1 cellular context compared by ENCODE assay signal in the genomic region with DNA sequence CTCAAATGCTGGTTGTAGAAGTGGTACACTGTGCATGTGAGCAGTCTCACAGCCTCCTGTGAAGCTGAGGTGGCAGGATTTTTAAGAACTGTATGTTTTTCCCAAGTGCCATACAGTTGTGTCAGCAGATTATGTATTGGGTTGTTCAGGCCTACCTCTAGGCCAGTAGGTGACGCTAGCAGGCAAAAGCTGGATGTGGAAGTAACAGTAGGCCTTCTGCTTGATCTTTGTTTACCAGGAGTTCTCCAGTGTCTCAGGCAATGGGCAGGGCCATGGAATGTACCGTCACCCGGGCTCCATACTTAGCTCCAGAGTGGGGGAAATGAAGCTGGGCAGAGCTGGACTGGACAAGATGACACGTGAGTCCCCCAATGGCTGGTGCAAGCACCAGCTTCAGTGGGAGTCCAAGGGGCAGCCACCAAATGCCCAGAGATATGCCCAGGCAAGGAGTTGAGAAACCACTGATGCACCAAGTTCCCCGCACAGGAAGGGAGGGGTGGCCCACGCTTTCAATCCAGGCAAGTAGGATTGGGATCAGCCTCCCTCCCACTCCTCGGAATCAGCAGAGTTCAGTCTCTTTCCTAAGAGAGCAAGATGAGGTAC.
TF ChIP-seq lines count a peak whose summit lies in the region.

No MANE protein-coding gene starts in this region.

TF ChIP-seq in HCT116, 20 proteins besides CTCF, POLR2A, EP300 and RAD21 (continued from another document):
- TF ChIP-seq, protein P1, sequence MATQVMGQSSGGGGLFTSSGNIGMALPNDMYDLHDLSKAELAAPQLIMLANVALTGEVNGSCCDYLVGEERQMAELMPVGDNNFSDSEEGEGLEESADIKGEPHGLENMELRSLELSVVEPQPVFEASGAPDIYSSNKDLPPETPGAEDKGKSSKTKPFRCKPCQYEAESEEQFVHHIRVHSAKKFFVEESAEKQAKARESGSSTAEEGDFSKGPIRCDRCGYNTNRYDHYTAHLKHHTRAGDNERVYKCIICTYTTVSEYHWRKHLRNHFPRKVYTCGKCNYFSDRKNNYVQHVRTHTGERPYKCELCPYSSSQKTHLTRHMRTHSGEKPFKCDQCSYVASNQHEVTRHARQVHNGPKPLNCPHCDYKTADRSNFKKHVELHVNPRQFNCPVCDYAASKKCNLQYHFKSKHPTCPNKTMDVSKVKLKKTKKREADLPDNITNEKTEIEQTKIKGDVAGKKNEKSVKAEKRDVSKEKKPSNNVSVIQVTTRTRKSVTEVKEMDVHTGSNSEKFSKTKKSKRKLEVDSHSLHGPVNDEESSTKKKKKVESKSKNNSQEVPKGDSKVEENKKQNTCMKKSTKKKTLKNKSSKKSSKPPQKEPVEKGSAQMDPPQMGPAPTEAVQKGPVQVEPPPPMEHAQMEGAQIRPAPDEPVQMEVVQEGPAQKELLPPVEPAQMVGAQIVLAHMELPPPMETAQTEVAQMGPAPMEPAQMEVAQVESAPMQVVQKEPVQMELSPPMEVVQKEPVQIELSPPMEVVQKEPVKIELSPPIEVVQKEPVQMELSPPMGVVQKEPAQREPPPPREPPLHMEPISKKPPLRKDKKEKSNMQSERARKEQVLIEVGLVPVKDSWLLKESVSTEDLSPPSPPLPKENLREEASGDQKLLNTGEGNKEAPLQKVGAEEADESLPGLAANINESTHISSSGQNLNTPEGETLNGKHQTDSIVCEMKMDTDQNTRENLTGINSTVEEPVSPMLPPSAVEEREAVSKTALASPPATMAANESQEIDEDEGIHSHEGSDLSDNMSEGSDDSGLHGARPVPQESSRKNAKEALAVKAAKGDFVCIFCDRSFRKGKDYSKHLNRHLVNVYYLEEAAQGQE (IDR thresholded peaks at IDR 0.05; ENCODE audit: low read depth), result no peak
- TF ChIP-seq, protein P2, sequence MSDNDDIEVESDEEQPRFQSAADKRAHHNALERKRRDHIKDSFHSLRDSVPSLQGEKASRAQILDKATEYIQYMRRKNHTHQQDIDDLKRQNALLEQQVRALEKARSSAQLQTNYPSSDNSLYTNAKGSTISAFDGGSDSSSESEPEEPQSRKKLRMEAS (IDR thresholded peaks at IDR 0.05), result no peak
- TF ChIP-seq, protein P3, sequence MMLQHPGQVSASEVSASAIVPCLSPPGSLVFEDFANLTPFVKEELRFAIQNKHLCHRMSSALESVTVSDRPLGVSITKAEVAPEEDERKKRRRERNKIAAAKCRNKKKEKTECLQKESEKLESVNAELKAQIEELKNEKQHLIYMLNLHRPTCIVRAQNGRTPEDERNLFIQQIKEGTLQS (IDR thresholded peaks at IDR 0.05), result no peak
- TF ChIP-seq SRF (IDR thresholded peaks at IDR 0.05; ENCODE audit: low read depth) (no peak), FOSL1 (IDR thresholded peaks at IDR 0.05; ENCODE audit: low read depth) (no peak), SP1 (IDR thresholded peaks at IDR 0.05; ENCODE audit: low read depth) (no peak)
TF ChIP-seq in HCT116: peak in this region for 0.
